ENCODE assay signal across 1 cellular context in the genomic region with DNA sequence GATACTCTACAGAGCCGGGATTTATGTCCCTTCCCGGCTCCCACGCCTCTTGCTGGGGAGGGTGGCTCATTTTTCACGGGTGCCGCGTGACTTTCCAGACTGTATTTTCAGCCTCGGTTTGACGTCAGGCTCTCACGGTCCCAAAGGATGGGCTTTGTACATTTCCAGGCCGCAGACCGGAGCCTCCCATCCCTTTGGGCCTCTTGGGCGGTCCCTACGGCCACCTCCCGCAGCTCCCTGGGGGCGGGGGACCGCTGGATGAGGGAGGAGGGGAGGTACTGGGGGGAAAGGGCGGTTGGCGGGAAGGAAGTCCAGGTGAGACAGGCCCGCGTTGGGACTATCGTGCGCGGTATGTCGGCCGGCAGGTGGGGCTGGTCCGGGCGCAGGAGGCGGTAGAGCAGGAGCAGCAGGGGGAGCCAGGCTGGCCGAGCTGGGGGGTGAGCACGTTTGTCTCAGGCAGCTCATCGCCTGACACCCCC.
TF ChIP-seq lines count a peak whose summit lies in the region.

No MANE protein-coding gene starts in this region.

TF ChIP-seq in HepG2, 621 proteins besides CTCF, POLR2A, EP300 and RAD21 (continued from another document):
- TF ChIP-seq, protein P1, sequence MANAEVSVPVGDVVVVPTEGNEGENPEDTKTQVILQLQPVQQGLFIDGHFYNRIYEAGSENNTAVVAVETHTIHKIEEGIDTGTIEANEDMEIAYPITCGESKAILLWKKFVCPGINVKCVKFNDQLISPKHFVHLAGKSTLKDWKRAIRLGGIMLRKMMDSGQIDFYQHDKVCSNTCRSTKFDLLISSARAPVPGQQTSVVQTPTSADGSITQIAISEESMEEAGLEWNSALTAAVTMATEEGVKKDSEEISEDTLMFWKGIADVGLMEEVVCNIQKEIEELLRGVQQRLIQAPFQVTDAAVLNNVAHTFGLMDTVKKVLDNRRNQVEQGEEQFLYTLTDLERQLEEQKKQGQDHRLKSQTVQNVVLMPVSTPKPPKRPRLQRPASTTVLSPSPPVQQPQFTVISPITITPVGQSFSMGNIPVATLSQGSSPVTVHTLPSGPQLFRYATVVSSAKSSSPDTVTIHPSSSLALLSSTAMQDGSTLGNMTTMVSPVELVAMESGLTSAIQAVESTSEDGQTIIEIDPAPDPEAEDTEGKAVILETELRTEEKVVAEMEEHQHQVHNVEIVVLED (CRISPR knock-in tag; IDR thresholded peaks at IDR 0.05; ENCODE audit: borderline replicate concordance) = no peak
TF ChIP-seq in HepG2: peak in this region for 3.
